8 cellular contexts compared by ENCODE assay signal in genomic region chr19:10565567-10566407, GRCh38. TPM values are rescaled to one million over a fixed set of nuclear protein-coding genes. Genes with fewer than 3 reads are reported as not detected.
DNase-seq lines count a peak whose midpoint lies in the region; ATAC-seq, FAIRE-seq and TF ChIP-seq lines count a peak whose summit lies in the region.

KRI1 (minus strand) TSS chr19:10566010; CDS start chr19:10565999, 11 bp downstream.

- H3K9me3 ChIP-seq in OCI-LY1 (ENCODE audit: low read length) (no peaks in the 10 kb centered on the region), endothelial cell of umbilical vein (replicated peaks; ENCODE audit: control insufficient read depth, insufficient read depth, low read length) (no peaks in the 10 kb centered on the region)

- H3K9me1 ChIP-seq in endothelial cell of umbilical vein (replicated peaks; ENCODE audit: control insufficient read depth, extremely low read depth, insufficient read depth, low read length) = no peaks in the 10 kb centered on the region

- H3K9ac ChIP-seq in OCI-LY1 (ENCODE audit: low read length) (peak within 1 kb of the TSS; percentile 97), endothelial cell of umbilical vein (replicated peaks; ENCODE audit: extremely low read depth, insufficient read depth, low read length) (peak within 1 kb of the TSS; percentile 89)

- no peak within 1 kb of the TSS for H2AFZ ChIP-seq in OCI-LY1 (ENCODE audit: low read length)
- peak within 1 kb of the TSS; percentile 96 for H2AFZ ChIP-seq in endothelial cell of umbilical vein (ENCODE audit: low read depth, low read length)

- TF ChIP-seq CTCF in D721Med (IDR thresholded peaks at IDR 0.05; ENCODE audit: insufficient read depth, missing control alignments) (no peak), OCI-LY1 (IDR thresholded peaks at IDR 0.05; ENCODE audit: low read length) (peak; percentile 12; the same call in 1 of the 2 replicates), endothelial cell of umbilical vein (IDR thresholded peaks at IDR 0.05; ENCODE audit: extremely low read depth in 1 of 2, insufficient read depth in 1 of 2, low read depth in 1 of 2, low read length in 2 of 2) (peak; percentile 10 to 55)

- H3K36me3 ChIP-seq in OCI-LY1 (ENCODE audit: insufficient read depth, low read length) (peaks cover 26% of the 10 kb centered on the region), endothelial cell of umbilical vein (ENCODE audit: control insufficient read depth in 2 of 2, extremely low read depth in 1 of 2, insufficient read depth in 2 of 2, low read length in 2 of 2) (no peaks in the 10 kb centered on the region)

- H4K20me1 ChIP-seq in OCI-LY1 (ENCODE audit: insufficient read depth, low read length) (no peaks in the 10 kb centered on the region), endothelial cell of umbilical vein (replicated peaks; ENCODE audit: control insufficient read depth, extremely low read depth, insufficient read depth, low read length) (no peaks in the 10 kb centered on the region)

- peak; percentile 100 for DNase-seq in D721Med (ENCODE audit: insufficient read length, low spot score)
- DNase-seq in HuH-7 (ENCODE audit: low spot score) = peak; percentile 95
- peak; percentile 99 for DNase-seq in activated CD8-positive, alpha-beta memory T cell treated with anti-CD3 and anti-CD28 coated beads, Interleukin-2, amount 50 U/mL, for 4 hours
- DNase-seq in endothelial cell of umbilical vein (ENCODE audit: low read depth, low spot score) = peak; percentile 98
- DNase-seq in middle frontal gyrus (ENCODE audit: extremely low spot score, low spot score) = peak; percentile 93
- peak; percentile 98 for DNase-seq in stimulated activated CD8-positive, alpha-beta memory T cell treated with anti-CD3 and anti-CD28 coated beads, Interleukin-2, amount 100 ng/mL, for 1 hour (ENCODE audit: low read depth in 2 of 2)

- BruUV-seq in endothelial cell of umbilical vein (replicated peaks; lab: Mats Ljungman, UMichigan) = TSS peak; percentile 47

- H3K79me2 ChIP-seq in OCI-LY1 (ENCODE audit: insufficient read depth, low read length) = peaks cover 10% of the 10 kb centered on the region
- peaks cover 10% of the 10 kb centered on the region for H3K79me2 ChIP-seq in endothelial cell of umbilical vein (ENCODE audit: control insufficient read depth, insufficient read depth, low read length)

- H3K27ac ChIP-seq in OCI-LY1 (ENCODE audit: low read depth, low read length, poor library complexity, severe bottlenecking) (peak within 1 kb of the TSS; percentile 86), endothelial cell of umbilical vein (ENCODE audit: insufficient read depth, low read depth, low read length) (peak within 1 kb of the TSS; percentile 64)

- POLR2A ChIA-PET in endothelial cell of umbilical vein (lab: Charles Lee) = interaction anchor here (0.8 kb wide), 1 partner anchor 86 kb away, joined by 3 read pairs; no protein-coding TSS in a partner anchor

- H3K4me3 ChIP-seq in OCI-LY1 (ENCODE audit: low read depth, low read length, poor library complexity, severe bottlenecking) (peak within 1 kb of the TSS; percentile 85), endothelial cell of umbilical vein (replicated peaks in 1 of 3; ENCODE audit: insufficient read depth in 1 of 3, low read depth in 1 of 3, low read length in 3 of 3) (peak within 1 kb of the TSS; percentile 75 to 99 (median 78))

- no peaks in the 10 kb centered on the region for H3K9me2 ChIP-seq in OCI-LY1 (ENCODE audit: low read depth, low read length)

- dilution Hi-C loops in endothelial cell of umbilical vein (cut with MboI; ENCODE audit: extremely low pct_ligation_motif_present, low sequenced_read_pairs) = no loop called here

- peaks cover 9% of the 10 kb centered on the region; the same call in 1 of the 2 replicates for H3F3A ChIP-seq in OCI-LY1 (ENCODE audit: insufficient read depth, low read length)

- FAIRE-seq in D721Med (lab: Jason Lieb, UNC) = no peak
- peak; percentile 95 for FAIRE-seq in endothelial cell of umbilical vein (lab: Jason Lieb, UNC)

- H3K4me2 ChIP-seq in OCI-LY1 (ENCODE audit: low read length) (peak within 1 kb of the TSS; percentile 77), endothelial cell of umbilical vein (ENCODE audit: insufficient read depth, low read length) (peak within 1 kb of the TSS; percentile 74)

- ATAC-seq in GM21447 (IDR thresholded peaks at IDR 0.05; ENCODE audit: unreplicated experiment) = peak; percentile 37

- CTCF ChIA-PET in endothelial cell of umbilical vein (lab: Charles Lee) = interaction anchor here (0.9 to 1.4 kb wide), 7 partner anchors 10 to 134 kb away, joined by 3 to 5 read pairs (median 3); no protein-coding TSS in a partner anchor

- no peaks in the 10 kb centered on the region for H3K27me3 ChIP-seq in OCI-LY1 (ENCODE audit: insufficient read depth, low read length)
- no peaks in the 10 kb centered on the region for H3K27me3 ChIP-seq in endothelial cell of umbilical vein (ENCODE audit: control insufficient read depth in 2 of 2, insufficient read depth in 2 of 2, low read length in 2 of 2)

- intact Hi-C loops in endothelial cell of umbilical vein (cut with micrococcal nuclease) = loop anchor here (1.0 to 5.0 kb wide), 2 partner anchors 63 to 148 kb away; no protein-coding TSS in a partner anchor

- peak; percentile 92 for TF ChIP-seq POLR2A in endothelial cell of umbilical vein (IDR thresholded peaks at IDR 0.05; ENCODE audit: low read depth, low read length)

- peaks cover 38% of the 10 kb centered on the region for H3K4me1 ChIP-seq in OCI-LY1 (ENCODE audit: insufficient read depth, low read length, severe bottlenecking)
- peaks cover 27% of the 10 kb centered on the region for H3K4me1 ChIP-seq in endothelial cell of umbilical vein (ENCODE audit: control insufficient read depth, extremely low read depth, insufficient read depth, low read length)

TF ChIP-seq in endothelial cell of umbilical vein, 7 proteins besides CTCF, POLR2A, EP300 and RAD21:
- no peak for TF ChIP-seq EZH2 (IDR thresholded peaks at IDR 0.05; ENCODE audit: borderline replicate concordance, low read depth, low read length, severe bottlenecking)
- TF ChIP-seq JUN (IDR thresholded peaks at IDR 0.05; ENCODE audit: borderline replicate concordance, insufficient read depth, insufficient read length, low read depth) = no peak
- no peak for TF ChIP-seq MYC (IDR thresholded peaks at IDR 0.05; ENCODE audit: low read depth, low read length)
- TF ChIP-seq POLR2AphosphoS5 (IDR thresholded peaks at IDR 0.05; ENCODE audit: insufficient read depth, low read depth, low read length) = peak; percentile 96
- no peak for TF ChIP-seq GATA2 (IDR thresholded peaks at IDR 0.05; ENCODE audit: insufficient read depth, insufficient read length, low read depth, low read length)
- TF ChIP-seq FOS (IDR thresholded peaks at IDR 0.05; ENCODE audit: borderline replicate concordance, insufficient read depth, low read length) = peak; percentile 5
- TF ChIP-seq MAX (IDR thresholded peaks at IDR 0.05; ENCODE audit: insufficient read depth, insufficient read length) = peak; percentile 85

RNA-seq across cellular contexts. Expression of gene KRI1, which starts in this region (rescaled TPM):
- total RNA-seq in endothelial cell of umbilical vein = 23.1 and 25.7 TPM in 2 replicates
- polyA plus RNA-seq in endothelial cell of umbilical vein = 5.9 and 6.7 TPM in 2 replicates
- 8.3 and 8.6 TPM in 2 replicates for polyA plus RNA-seq in endothelial cell of umbilical vein (2011; cell fraction: cytosol; rRNA removed)
- 26.1 and 35.5 TPM in 2 replicates for polyA plus RNA-seq in endothelial cell of umbilical vein (2011; cell fraction: nucleus; rRNA removed)
- 17.3 TPM in 2 replicates for polyA plus RNA-seq in endothelial cell of umbilical vein (2012)
- polyA minus RNA-seq in endothelial cell of umbilical vein = 6.4 and 7.1 TPM in 2 replicates
- 45.5 TPM for polyA minus RNA-seq in endothelial cell of umbilical vein (2011; cell fraction: cytosol; rRNA and poly(A)+ RNA removed)
- polyA minus RNA-seq in endothelial cell of umbilical vein (2011; cell fraction: nucleus; rRNA and poly(A)+ RNA removed) = 8.1 and 9.4 TPM in 2 replicates

Comparison
In these comparisons a context has a peak if more than half of its experiments do, and no peak if none do; other contexts are left out.
1. Peak in every context shown above with its lines: DNase-seq, ATAC-seq, H3K4me3 ChIP-seq and H3K27ac ChIP-seq.